ENCODE assay signal across 17 cellular contexts in genomic region chr7:121012170-121012874, GRCh38.
"Had no signal": no experiment of that assay in that cellular context is flagged by ENCODE, and none has a peak within 500 bp of the region (broad histone marks: within the 10 kb centered on the region; RNA-seq: fewer than 3 reads in every experiment).

No MANE protein-coding gene starts in this region.

- H3K4me1 ChIP-seq: pancreas had no signal

- H3K36me3 ChIP-seq: lower lobe of right lung, pancreas, thoracic aorta had no signal

- DNase-seq: cortex of kidney; dorsolateral prefrontal cortex; effector CD8-positive, alpha-beta T cell; foreskin melanocyte; islet precursor cell; lower lobe of right lung; naive B cell; occipital lobe; pancreas; stimulated activated CD4-positive, alpha-beta T cell treated with anti-CD3 and anti-CD28 coated beads, Interleukin-15, amount 100 ng/mL, for 24 hours; stimulated activated CD4-positive, alpha-beta T cell treated with anti-CD3 and anti-CD28 coated beads, Interleukin-1b, Interleukin-23, amount 100 ng/mL, for 48 hours; stimulated activated CD4-positive, alpha-beta T cell treated with anti-CD3 and anti-CD28 coated beads, Interleukin-4, amount 100 ng/mL, for 24 hours; stimulated activated naive B cell treated with anti-CD40 and anti-IgM and Interleukin-4, amounts not matched to agents 10 μg/mL and 1 μg/mL and 100 μg/mL, for 72 hours; stimulated activated naive CD8-positive, alpha-beta T cell treated with anti-CD3 and anti-CD28 coated beads, Interleukin-15, amount 100 ng/mL, for 72 hours; substantia nigra; trophoblast cell had no signal

- H3K27me3 ChIP-seq: pancreas had no signal

- H3K27ac ChIP-seq: dorsolateral prefrontal cortex, lower lobe of right lung, pancreas, thoracic aorta had no signal

- H3K4me3 ChIP-seq: dorsolateral prefrontal cortex, lower lobe of right lung, pancreas, thoracic aorta had no signal

- ATAC-seq: lower lobe of right lung; pancreas; stimulated activated naive B cell treated with anti-CD40 and anti-IgM and Interleukin-4, amounts not matched to agents 10 μg/mL and 1 μg/mL and 100 μg/mL, for 72 hours; stimulated activated naive CD8-positive, alpha-beta T cell treated with anti-CD3 and anti-CD28 coated beads, Interleukin-15, amount 100 ng/mL, for 72 hours had no signal

- H3K9me3 ChIP-seq: lower lobe of right lung, pancreas, thoracic aorta had no signal
